Comparison of ENCODE assay signal across 13 cellular contexts in genomic region chr15:37107071-37107753, GRCh38. TPM values are rescaled to one million over a fixed set of nuclear protein-coding genes. Genes with fewer than 3 reads are reported as not detected.
DNase-seq lines count a peak whose midpoint lies in the region; ATAC-seq, FAIRE-seq and TF ChIP-seq lines count a peak whose summit lies in the region.
"Had no signal": no experiment of that assay in that cellular context is flagged by ENCODE, and none has a peak within 500 bp of the region (broad histone marks: within the 10 kb centered on the region; RNA-seq: fewer than 3 reads in every experiment).

No MANE protein-coding gene starts in this region.

- no peak for TF ChIP-seq CTCF in stomach (IDR thresholded peaks at IDR 0.05)

- intact Hi-C loops in stomach (cut with DNase I; ENCODE audit: low total_unique reads): loop anchor here (10.0 kb wide), 1 partner anchor 222 kb away; no protein-coding TSS in a partner anchor

- FAIRE-seq in frontal cortex (lab: Jason Lieb, UNC): no peak
- FAIRE-seq: colon had no signal

- H3K9me3 ChIP-seq in ectodermal cell (ENCODE audit: control insufficient read depth, low read length) (no peaks in the 10 kb centered on the region), stomach (no peaks in the 10 kb centered on the region)
- H3K9me3 ChIP-seq: spleen had no signal

- no peak for TF ChIP-seq POLR2A in stomach (IDR thresholded peaks at IDR 0.05)

- H3K36me3 ChIP-seq in ectodermal cell (ENCODE audit: control insufficient read depth, insufficient read depth, low read length) (no peaks in the 10 kb centered on the region), stomach (no peaks in the 10 kb centered on the region)
- H3K36me3 ChIP-seq: spleen had no signal

- H3K4me1 ChIP-seq in ectodermal cell (ENCODE audit: control insufficient read depth, insufficient read depth, low read length) (peaks cover 27% of the 10 kb centered on the region), stomach (peaks cover 12 to 39% (median 27%) of the 10 kb centered on the region in 4 donors)

- peaks cover 66% of the 10 kb centered on the region for H3K27me3 ChIP-seq in ectodermal cell (ENCODE audit: control insufficient read depth, insufficient read depth, low read length, poor library complexity, severe bottlenecking)
- H3K27me3 ChIP-seq in stomach: peaks cover 0 to 86% (median 23%) of the 10 kb centered on the region in 3 donors

- DNase-seq in NCI-H82 treated with DMSO at 0.1 percent for 48 hours (lab: John Stamatoyannopoulos, UW; ENCODE audit: unreplicated experiment) (peak; percentile 73), iPS-NIHi7 (ENCODE audit: extremely low spot score) (peak; percentile 54), stomach (no peak), frontal cortex (ENCODE audit: low spot score in 2 of 2) (no peak), SIG-M5 (lab: John Stamatoyannopoulos, UW) (no peak)
- DNase-seq: CD4-positive, alpha-beta T cell; NCI-H1048; NCI-H526 treated with DMSO at 0.1 percent for 48 hours had no signal

- TF ChIP-seq EP300 in stomach (IDR thresholded peaks at IDR 0.05): no peak

- H3K27ac ChIP-seq in ectodermal cell (ENCODE audit: insufficient read depth, low read depth, low read length, poor library complexity, severe bottlenecking): peak overlapping the region; percentile 11
- peak overlapping the region in 4 of 5 donors; percentile 16 to 95 (median 78) for H3K27ac ChIP-seq in stomach
- H3K27ac ChIP-seq: SK-N-MC, spleen had no signal

- ATAC-seq in GM21390 (IDR thresholded peaks at IDR 0.05; ENCODE audit: unreplicated experiment): no peak

- peak overlapping the region; percentile 22 for H3K4me3 ChIP-seq in ectodermal cell (ENCODE audit: insufficient read depth, low read depth, low read length)
- H3K4me3 ChIP-seq in stomach: peak overlapping the region; percentile 19 to 46 (median 26)

- 0% methylated on average over 24 of the region's 25 CpGs for WGBS in ectodermal cell, 2 experiments
- 55 to 65% (median 59%) methylated on average over 22 to 25 of the region's 25 CpGs for WGBS in stomach, 5 donors

RNA-seq across cellular contexts. Expression of gene MEIS2, which starts 6.9 kb away (rescaled TPM):
- 88.1 TPM for polyA plus RNA-seq in ectodermal cell (2013, experiment 1 of 4)
- polyA plus RNA-seq in ectodermal cell (2013, experiment 2 of 4): 77.5 TPM
- 75.8 TPM for polyA plus RNA-seq in ectodermal cell (2013, experiment 3 of 4)
- 82.1 TPM for polyA plus RNA-seq in ectodermal cell (2013, experiment 4 of 4)
- 10 to 100 TPM in 4 of 5 donors, 1 to 10 TPM in 1; 9.6 to 77.7 (median 46.1) TPM for total RNA-seq in stomach
- 10 to 100 TPM in 1 of 3 donors, 1 to 10 TPM in 2; 3.9 to 12.4 (median 9.2) TPM for polyA plus RNA-seq in stomach
- 380 TPM for total RNA-seq in frontal cortex
- total RNA-seq: CD4-positive, alpha-beta T cell had no signal

Comparison
In these comparisons a context has a peak if more than half of its experiments do, and no peak if none do; other contexts are left out.
1. DNase-seq: peak in NCI-H82 treated with DMSO at 0.1 percent for 48 hours (single experiment) and iPS-NIHi7 (single experiment); none in stomach (single experiment), frontal cortex (0 of 2) and SIG-M5 (single experiment).